In genomic region chr7:102433319-102434038, GRCh38 we compare ENCODE assay signal across 8 cellular contexts. TPM values are rescaled to one million over a fixed set of nuclear protein-coding genes. Genes with fewer than 3 reads are reported as not detected.
DNase-seq lines count a peak whose midpoint lies in the region; ATAC-seq and TF ChIP-seq lines count a peak whose summit lies in the region.

Gene ORAI2, plus strand, starts transcription at chr7:102433575. Its CDS starts 5,382 bp downstream, at chr7:102438957.

- H3K36me3 ChIP-seq in ovary (no peaks in the 10 kb centered on the region), thymus (ENCODE audit: control insufficient read depth, insufficient read depth) (peaks cover 8% of the 10 kb centered on the region)

- intact Hi-C loops in head of caudate nucleus (cut with DNase I) = loop anchor here (2.0 kb wide), 1 partner anchor 37 kb away; the partner anchor contains the start of gene PRKRIP1
- intact Hi-C loops in ovary (cut with DNase I) = no loop called here

- peak; percentile 17 for TF ChIP-seq POLR2A in ovary (IDR thresholded peaks at IDR 0.05)

- WGBS in ovary, 3 donors = 0 to 1% (median 0%) methylated on average over 21 to 83 of the region's 83 CpGs
- under 1% methylated on average over 83 of the region's 83 CpGs for WGBS in thymus

- TF ChIP-seq EP300 in ovary (IDR thresholded peaks at IDR 0.05) = no peak

- peak; percentile 46 for ATAC-seq in GM19468 (IDR thresholded peaks at IDR 0.05; ENCODE audit: extremely low read depth, unreplicated experiment)
- ATAC-seq in activated naive CD4-positive, alpha-beta T cell treated with anti-CD3 and anti-CD28 coated beads, Interleukin-2, amount 50 U/mL, for 72 hours = peak; percentile 73 to 77

- H3K27ac ChIP-seq in ovary (peak within 1 kb of the TSS in 1 of 2 donors; percentile 55), thymus (ENCODE audit: low read depth) (peak within 1 kb of the TSS; percentile 97)

- peaks cover 5% of the 10 kb centered on the region for H3K4me1 ChIP-seq in ovary (ENCODE audit: insufficient read depth)
- peaks cover 27% of the 10 kb centered on the region for H3K4me1 ChIP-seq in thymus (ENCODE audit: control insufficient read depth, insufficient read depth, low read length)

- H3K9me3 ChIP-seq in ovary = no peaks in the 10 kb centered on the region
- no peaks in the 10 kb centered on the region for H3K9me3 ChIP-seq in thymus (ENCODE audit: control insufficient read depth)

- H3K27ac Mint-ChIP-seq in activated naive CD4-positive, alpha-beta T cell treated with anti-CD3 and anti-CD28 coated beads, Interleukin-2, amount 50 U/mL, for 72 hours = peak within 1 kb of the TSS; percentile 81 to 86

- no peaks in the 10 kb centered on the region for H3K9me3 Mint-ChIP-seq in activated naive CD4-positive, alpha-beta T cell treated with anti-CD3 and anti-CD28 coated beads, Interleukin-2, amount 50 U/mL, for 72 hours

- H3K4me3 ChIP-seq in ovary (peak within 1 kb of the TSS; percentile 78), thymus (ENCODE audit: low read length) (peak within 1 kb of the TSS; percentile 95)

- H3K27me3 ChIP-seq in ovary (no peaks in the 10 kb centered on the region), thymus (ENCODE audit: control insufficient read depth, insufficient read depth) (no peaks in the 10 kb centered on the region)

- peak; percentile 82 for DNase-seq in COLO829 (ENCODE audit: low spot score)
- DNase-seq in HuH-7 (ENCODE audit: low spot score) = peak; percentile 88
- peak; percentile 40 for DNase-seq in SKM-1 (lab: John Stamatoyannopoulos, UW; ENCODE audit: unreplicated experiment)
- DNase-seq in activated naive CD4-positive, alpha-beta T cell treated with anti-CD3 and anti-CD28 coated beads, Interleukin-2, amount 50 U/mL, for 72 hours (ENCODE audit: low spot score in 2 of 2) = peak; percentile 85 to 86
- peak; percentile 42 to 96 (median 90) for DNase-seq in head of caudate nucleus
- peak; percentile 82 to 91 (median 90) for DNase-seq in ovary

- peaks cover 0 to 8% of the 10 kb centered on the region in 2 donors for H3K36me3 Mint-ChIP-seq in activated naive CD4-positive, alpha-beta T cell treated with anti-CD3 and anti-CD28 coated beads, Interleukin-2, amount 50 U/mL, for 72 hours

- no peak for TF ChIP-seq CTCF in ovary (IDR thresholded peaks at IDR 0.05)

RNA-seq across cellular contexts. Expression of gene ORAI2, which starts in this region (rescaled TPM):
- total RNA-seq in activated naive CD4-positive, alpha-beta T cell treated with anti-CD3 and anti-CD28 coated beads, Interleukin-2, amount 50 U/mL, for 72 hours = 10 to 100 TPM; 25.8 to 26.7 TPM
- total RNA-seq in ovary = 10 to 100 TPM in 6 of 7 donors, 1 to 10 TPM in 1; 6.4 to 18.9 (median 16.3) TPM
- polyA plus RNA-seq in ovary (10 to 100 TPM in 1 of 2 donors, 1 to 10 TPM in 1; 3.2 to 10.0 TPM), thymus (11.6 TPM)

Comparison
In these comparisons a context has a peak if more than half of its experiments do, and no peak if none do; other contexts are left out.
1. DNase-seq: peak in every context shown above with its lines; median percentile 90 in head of caudate nucleus; 90 in ovary; 88 in HuH-7; 86 in activated naive CD4-positive, alpha-beta T cell treated with anti-CD3 and anti-CD28 coated beads, Interleukin-2, amount 50 U/mL, for 72 hours; 82 in COLO829; 40 in SKM-1.